1 cellular context compared by ENCODE assay signal in genomic region chr15:52778457-52778856, GRCh38.
TF ChIP-seq lines count a peak whose summit lies in the region.

No MANE protein-coding gene starts in this region.

TF ChIP-seq in GM23338, 12 proteins besides CTCF, POLR2A, EP300 and RAD21 (continued from another document):
- no peak for TF ChIP-seq ETS1 (IDR thresholded peaks at IDR 0.05)
- no peak for TF ChIP-seq EZH2 (IDR thresholded peaks at IDR 0.05; ENCODE audit: low read depth, unreplicated experiment)
- no peak for TF ChIP-seq REST (IDR thresholded peaks at IDR 0.05; ENCODE audit: unreplicated experiment)
- TF ChIP-seq JUNB (IDR thresholded peaks at IDR 0.05; ENCODE audit: unreplicated experiment) = no peak
- TF ChIP-seq ZNF462 (CRISPR knock-in tag; IDR thresholded peaks at IDR 0.05) = no peak
- TF ChIP-seq POLR2AphosphoS5 (IDR thresholded peaks at IDR 0.05; ENCODE audit: low read depth) = no peak
- TF ChIP-seq CREB1 (CRISPR knock-in tag; IDR thresholded peaks at IDR 0.05; ENCODE audit: low read depth) = no peak
